ENCODE assay signal across 23 cellular contexts in the genomic region with DNA sequence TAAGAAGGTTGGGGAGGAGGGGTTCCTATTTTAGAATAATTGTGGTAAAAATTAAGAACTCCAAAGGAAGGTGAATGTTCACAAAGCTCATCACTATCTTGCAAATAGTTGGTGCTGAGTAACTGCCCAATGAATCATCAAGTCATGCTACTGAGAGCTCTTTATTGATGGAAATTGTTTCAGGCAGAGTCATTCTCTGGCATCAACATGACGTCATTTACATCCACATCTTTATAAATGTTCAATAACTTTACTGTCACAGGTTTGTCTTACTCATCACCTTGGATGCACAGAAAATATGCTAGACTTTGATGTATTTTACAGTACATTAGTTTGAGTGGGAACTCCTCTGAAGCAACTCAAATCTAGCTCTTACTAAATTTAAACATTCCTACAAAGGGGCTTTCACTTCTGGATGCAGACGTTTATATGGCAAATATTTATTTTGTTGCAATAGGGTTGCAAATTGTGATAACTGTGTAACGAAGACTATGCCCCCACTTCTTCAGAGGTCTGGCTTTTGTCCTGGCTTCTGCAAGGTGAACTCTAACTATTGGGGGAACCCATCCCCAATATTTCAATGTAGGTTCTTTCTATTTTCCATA.
A peak's percentile ranks its signal among the peaks of the same experiment; 100 is the strongest.
DNase-seq lines count a peak whose midpoint lies in the region; ATAC-seq and TF ChIP-seq lines count a peak whose summit lies in the region.
"Had no signal": no experiment of that assay in that cellular context is flagged by ENCODE, and none has a peak within 500 bp of the region (broad histone marks: within the 10 kb centered on the region; RNA-seq: fewer than 3 reads in every experiment).

No MANE protein-coding gene starts in this region.

- no peak overlapping the region for H3K4me3 ChIP-seq in astrocyte of the cerebellum (ENCODE audit: low read depth, low read length)
- H3K4me3 ChIP-seq: mucosa of descending colon, neural progenitor cell, psoas muscle had no signal

- in situ Hi-C loops in ACHN (cut with HindIII; ENCODE audit: low pct_ligation_motif_present, low pct_unique_long_range_greater_than_20kb, low sequenced_read_pairs) = no loop called here
- in situ Hi-C loops in astrocyte of the cerebellum (cut with HindIII; ENCODE audit: low sequenced_read_pairs) = no loop called here

- DNase-seq in ACHN (peak; percentile 54), LoVo (ENCODE audit: low spot score) (peak; percentile 9), astrocyte of the cerebellum (ENCODE audit: low read depth) (peak; percentile 11), iris pigment epithelial cell (ENCODE audit: low read depth) (peak; percentile 60), OCI-M2 (lab: John Stamatoyannopoulos, UW; ENCODE audit: unreplicated experiment) (no peak)
- DNase-seq: activated CD4-positive, alpha-beta memory T cell treated with anti-CD3 and anti-CD28 coated beads for 36 hours; activated naive CD4-positive, alpha-beta T cell treated with anti-CD3 and anti-CD28 coated beads, Interleukin-2, amount 50 U/mL, for 16 hours; CD4-positive, alpha-beta T cell; DMS79; erythroblast; left ventricle myocardium superior; mucosa of descending colon; NCI-H1105; NCI-H2081 treated with DMSO at 0.1 percent for 48 hours; NCI-H510A treated with DMSO at 0.1 percent for 48 hours; psoas muscle; SHP77; stimulated activated CD8-positive, alpha-beta memory T cell treated with anti-CD3 and anti-CD28 coated beads, Interleukin-4, amount 100 ng/mL, for 48 hours had no signal

- ATAC-seq in GM19328 (IDR thresholded peaks at IDR 0.05; ENCODE audit: unreplicated experiment) = no peak
- ATAC-seq in GM21367 (IDR thresholded peaks at IDR 0.05; ENCODE audit: unreplicated experiment) = no peak
- no peak for ATAC-seq in GM18861 (IDR thresholded peaks at IDR 0.05; ENCODE audit: unreplicated experiment)
- ATAC-seq: mucosa of descending colon, psoas muscle, WTC11 had no signal

- no peak for TF ChIP-seq CTCF in astrocyte of the cerebellum (IDR thresholded peaks at IDR 0.05; ENCODE audit: low read depth, low read length, missing control alignments)
